In the genomic region with DNA sequence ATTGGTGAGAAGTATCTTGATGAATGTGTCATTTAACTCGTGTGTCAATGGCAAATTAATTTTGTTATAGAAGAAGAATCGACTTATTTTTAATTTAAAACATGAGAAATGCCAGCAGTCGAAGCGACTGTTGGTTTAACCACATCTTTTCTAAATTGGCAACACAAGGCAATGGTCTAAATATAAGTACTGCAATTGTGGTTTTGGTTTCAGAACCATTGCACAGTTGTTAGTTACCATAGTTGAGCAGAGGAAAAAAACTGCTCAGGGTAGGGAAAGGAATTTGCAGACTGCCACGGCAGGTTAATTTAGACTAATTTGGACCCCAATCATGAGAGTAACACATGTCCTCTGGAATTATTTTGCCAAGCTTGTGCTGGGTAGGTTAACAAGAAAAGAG, we compare ENCODE assay signal across 12 cellular contexts.
DNase-seq lines count a peak whose midpoint lies in the region; ATAC-seq and TF ChIP-seq lines count a peak whose summit lies in the region.
"Had no signal": no experiment of that assay in that cellular context is flagged by ENCODE, and none has a peak within 500 bp of the region (broad histone marks: within the 10 kb centered on the region; RNA-seq: fewer than 3 reads in every experiment).

No MANE protein-coding gene starts in this region.

- no peak overlapping the region for H3K4me3 ChIP-seq in Jurkat, Clone E6-1 (ENCODE audit: low read length)

- POLR2A ChIA-PET in activated CD8-positive, alpha-beta T cell treated with anti-CD3 and anti-CD28 coated beads for 36 hours (lab: Charles Lee), result no interaction called here

- H3K4me3 Mint-ChIP-seq in activated CD8-positive, alpha-beta T cell treated with anti-CD3 and anti-CD28 coated beads for 36 hours, result no peak overlapping the region

- no peak for TF ChIP-seq CTCF in activated CD8-positive, alpha-beta T cell treated with anti-CD3 and anti-CD28 coated beads for 36 hours (IDR thresholded peaks at IDR 0.05)

- peaks cover 15% of the 10 kb centered on the region for H3K36me3 Mint-ChIP-seq in activated CD8-positive, alpha-beta T cell treated with anti-CD3 and anti-CD28 coated beads for 36 hours (ENCODE audit: low read depth)

- DNase-seq in SIG-M5 treated with dmso at 0.1 percent for 504 hours (lab: John Stamatoyannopoulos, UW; ENCODE audit: unreplicated experiment), result peak; percentile 80
- no peak for DNase-seq in SIG-M5 (lab: John Stamatoyannopoulos, UW)
- peak; percentile 75 for DNase-seq in Jurkat, Clone E6-1 (ENCODE audit: low read depth, low spot score)
- DNase-seq in activated CD8-positive, alpha-beta T cell treated with anti-CD3 and anti-CD28 coated beads for 36 hours, result no peak
- peak; percentile 58 for DNase-seq in renal cortical epithelial cell (ENCODE audit: low read depth)
- DNase-seq in COLO829 (ENCODE audit: low spot score), result no peak
- DNase-seq in NCI-H524 (lab: John Stamatoyannopoulos, UW), result no peak
- DNase-seq: activated CD8-positive, alpha-beta memory T cell treated with anti-CD3 and anti-CD28 coated beads for 24 hours; EL; NCI-H446; substantia nigra had no signal

- H3K27ac Mint-ChIP-seq in activated CD8-positive, alpha-beta T cell treated with anti-CD3 and anti-CD28 coated beads for 36 hours, result no peak overlapping the region

- CTCF ChIA-PET in activated CD8-positive, alpha-beta T cell treated with anti-CD3 and anti-CD28 coated beads for 36 hours (lab: Charles Lee), result no interaction called here

- intact Hi-C loops in activated CD8-positive, alpha-beta T cell treated with anti-CD3 and anti-CD28 coated beads for 36 hours (cut with micrococcal nuclease), result no loop called here

- peaks cover 18% of the 10 kb centered on the region for H3K9me3 Mint-ChIP-seq in activated CD8-positive, alpha-beta T cell treated with anti-CD3 and anti-CD28 coated beads for 36 hours

- peak; percentile 70 for ATAC-seq in activated CD8-positive, alpha-beta T cell treated with anti-CD3 and anti-CD28 coated beads for 36 hours
- no peak for ATAC-seq in GM18873 (IDR thresholded peaks at IDR 0.05; ENCODE audit: low FRiP score, unreplicated experiment)

- no peaks in the 10 kb centered on the region for H3K27me3 Mint-ChIP-seq in activated CD8-positive, alpha-beta T cell treated with anti-CD3 and anti-CD28 coated beads for 36 hours

- peaks cover 35% of the 10 kb centered on the region for H3K4me1 Mint-ChIP-seq in activated CD8-positive, alpha-beta T cell treated with anti-CD3 and anti-CD28 coated beads for 36 hours (ENCODE audit: low read depth)

Comparison
In these comparisons a context has a peak if more than half of its experiments do, and no peak if none do; other contexts are left out.
1. DNase-seq: peak in SIG-M5 treated with dmso at 0.1 percent for 504 hours (single experiment), Jurkat, Clone E6-1 (single experiment) and renal cortical epithelial cell (single experiment); none in SIG-M5 (single experiment), activated CD8-positive, alpha-beta T cell treated with anti-CD3 and anti-CD28 coated beads for 36 hours (single experiment), COLO829 (single experiment) and NCI-H524 (0 of 2).